ENCODE assay signal across 10 cellular contexts in the genomic region with DNA sequence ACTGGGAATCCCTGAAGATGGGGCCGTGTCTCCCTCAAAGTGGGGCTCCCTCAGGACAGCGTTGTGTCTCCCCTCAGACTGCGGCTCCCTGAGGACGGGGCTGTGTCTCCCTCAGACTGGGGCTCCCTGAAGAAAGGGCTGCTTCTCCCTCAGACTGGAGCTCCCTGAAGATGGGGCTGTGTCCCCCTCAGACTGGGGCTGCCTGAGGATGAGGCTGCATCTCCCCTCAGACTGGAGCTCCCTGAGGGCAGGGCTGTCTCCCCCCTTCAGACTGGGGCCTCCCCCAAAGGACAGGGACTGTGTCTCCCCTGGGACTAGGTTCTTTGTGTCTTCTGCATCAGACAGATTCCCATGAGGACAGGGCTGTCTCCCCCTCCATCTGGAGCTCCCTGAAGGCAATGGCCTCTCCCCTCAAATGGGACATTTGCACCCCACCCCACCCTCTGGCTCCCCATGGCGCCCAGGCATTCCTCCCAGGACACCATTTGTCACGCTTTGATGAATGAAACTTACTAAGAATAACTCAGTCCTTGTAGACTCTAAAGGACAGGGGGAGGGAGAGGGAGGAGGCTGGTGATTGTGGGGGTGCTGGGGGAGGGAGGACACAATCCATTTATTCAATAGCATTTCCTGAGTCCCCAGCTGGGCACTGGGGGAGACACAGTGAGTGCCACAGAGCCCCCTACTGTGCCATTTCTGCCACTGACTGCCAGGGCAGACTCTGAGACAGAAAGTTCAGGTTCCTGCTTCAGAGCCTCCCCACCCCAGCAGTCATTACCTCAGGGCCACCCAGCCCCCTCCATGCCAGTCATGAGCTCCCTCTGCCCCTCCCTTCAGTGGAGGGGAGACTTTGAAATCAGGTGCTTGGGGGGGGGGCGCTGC.
DNase-seq lines count a peak whose midpoint lies in the region; ATAC-seq, FAIRE-seq and TF ChIP-seq lines count a peak whose summit lies in the region.
"Had no signal": no experiment of that assay in that cellular context is flagged by ENCODE, and none has a peak within 500 bp of the region (broad histone marks: within the 10 kb centered on the region; RNA-seq: fewer than 3 reads in every experiment).

No MANE protein-coding gene starts in this region.

- H3K4me1 ChIP-seq in adrenal gland (replicated peaks in 1 of 2): peaks cover 18 to 23% of the 10 kb centered on the region in 2 donors
- peaks cover 74% of the 10 kb centered on the region for H3K4me1 ChIP-seq in HepG2 (ENCODE audit: insufficient read depth, low read length)
- H3K4me1 ChIP-seq: HAP-1 had no signal

- no peak for FAIRE-seq in D721Med (lab: Jason Lieb, UNC)
- no peak for FAIRE-seq in HepG2 (lab: Jason Lieb, UNC)

- no TSS peak for BruUV-seq in HepG2 (replicated peaks; lab: Mats Ljungman, UMichigan)

- CTCF ChIA-PET in HepG2 (lab: Yijun Ruan, JAX; ENCODE audit: low intra/inter-chr PET ratio, low total read pairs): no interaction called here

- DNase-seq in D721Med (ENCODE audit: insufficient read length, low spot score): no peak
- DNase-seq in HL-60 (ENCODE audit: low read depth in 1 of 2, low spot score in 1 of 2): peak in 1 of 2 experiments; percentile 36
- peak; percentile 46 to 70 (median 50) for DNase-seq in adrenal gland
- no peak for DNase-seq in HepG2 (ENCODE audit: low spot score)
- DNase-seq in Ammon's horn (ENCODE audit: low spot score): no peak
- DNase-seq: occipital lobe had no signal

- H3K27ac ChIP-seq in HL-60 (replicated peaks) (no peak overlapping the region), adrenal gland (peak overlapping the region in 1 of 5 donors; percentile 40), HepG2 (ENCODE audit: extremely low read length, insufficient read depth, low read length) (no peak overlapping the region)

- H4K20me1 ChIP-seq in HepG2 (ENCODE audit: insufficient read depth, low read length): no peaks in the 10 kb centered on the region

- TF ChIP-seq CTCF in D721Med (IDR thresholded peaks at IDR 0.05; ENCODE audit: insufficient read depth, missing control alignments): peak; percentile 35
- peak; percentile 67 for TF ChIP-seq CTCF in HL-60 (IDR thresholded peaks at IDR 0.05; ENCODE audit: insufficient read depth, low read length)
- peak in 4 of 6 experiments; percentile 11 to 34 (median 22) for TF ChIP-seq CTCF in adrenal gland (IDR thresholded peaks at IDR 0.05)
- TF ChIP-seq CTCF in HepG2 (CRISPR knock-in tag; IDR thresholded peaks at IDR 0.05): peak; percentile 66

- 10 to 58% (median 34%) methylated on average over 2 to 7 of the region's 7 CpGs for WGBS in adrenal gland, 4 donors
- WGBS in HepG2 (ENCODE audit: low lambda C conversion rate): 39% methylated on average over 2 of the region's 7 CpGs

- ATAC-seq in HepG2 (0 out of 3 replicates have a peak, but pooled peaks have one; percentile 4), GM18909 (IDR thresholded peaks at IDR 0.05; ENCODE audit: poor library complexity, unreplicated experiment) (no peak), GM21723 (IDR thresholded peaks at IDR 0.05; ENCODE audit: unreplicated experiment) (no peak), GM19397 (IDR thresholded peaks at IDR 0.05; ENCODE audit: unreplicated experiment) (no peak)

- no peak overlapping the region for H3K9ac ChIP-seq in HepG2 (ENCODE audit: insufficient read depth, low read depth, low read length)

- no peak for TF ChIP-seq POLR2A in adrenal gland (IDR thresholded peaks at IDR 0.05)
- TF ChIP-seq POLR2A in HepG2 (IDR thresholded peaks at IDR 0.05; ENCODE audit: insufficient read depth in 1 of 2, low read depth in 2 of 2, low read length in 2 of 2): no peak

- TF ChIP-seq EP300 in HepG2 (IDR thresholded peaks at IDR 0.05; ENCODE audit: low read depth in 2 of 2, low read length in 2 of 2) (no peak), HepG2 (CRISPR knock-in tag; IDR thresholded peaks at IDR 0.05; ENCODE audit: borderline replicate concordance) (no peak)

- intact Hi-C loops in adrenal gland (cut with DNase I): no loop called here
- intact Hi-C loops in HepG2 (cut with micrococcal nuclease; ENCODE audit: unreplicated experiment): loop anchor here (5.0 kb wide), 1 partner anchor 67 kb away; no protein-coding TSS in a partner anchor

- H3K4me3 ChIP-seq in HL-60 (replicated peaks; ENCODE audit: insufficient read depth, low read length) (no peak overlapping the region), adrenal gland (no peak overlapping the region), HepG2 (replicated peaks in 1 of 3; ENCODE audit: insufficient read depth in 1 of 3, low read depth in 2 of 3, low read length in 3 of 3) (no peak overlapping the region)
- H3K4me3 ChIP-seq: HAP-1 had no signal

- no peaks in the 10 kb centered on the region for H3K36me3 ChIP-seq in adrenal gland (replicated peaks in 1 of 2)
- H3K36me3 ChIP-seq in HepG2 (replicated peaks in 1 of 2; ENCODE audit: control insufficient read depth in 1 of 2, insufficient read depth in 2 of 2, low read length in 2 of 2): no peaks in the 10 kb centered on the region
- H3K36me3 ChIP-seq: HAP-1 had no signal

- H3K9me3 ChIP-seq in adrenal gland (replicated peaks in 1 of 3) (no peaks in the 10 kb centered on the region), HepG2 (ENCODE audit: low read length) (no peaks in the 10 kb centered on the region)
- H3K9me3 ChIP-seq: HAP-1 had no signal

- H3K27me3 ChIP-seq in HL-60 (ENCODE audit: insufficient read depth, poor library complexity, severe bottlenecking) (peaks cover 28% of the 10 kb centered on the region), adrenal gland (peaks cover 6% of the 10 kb centered on the region), HepG2 (ENCODE audit: control insufficient read depth in 1 of 2, insufficient read depth in 2 of 2, low read length in 2 of 2) (peaks cover 8 to 26% of the 10 kb centered on the region in 2 experiments; a peak in 3 of 5 replicates)

- H3K79me2 ChIP-seq in HepG2 (ENCODE audit: insufficient read depth, low read length): no peaks in the 10 kb centered on the region

- POLR2A ChIA-PET in HepG2 (lab: Yijun Ruan, JAX): no interaction called here

- no peak overlapping the region for H2AFZ ChIP-seq in HepG2 (ENCODE audit: low read length)

- no peak for TF ChIP-seq RAD21 in HepG2 (CRISPR knock-in tag; IDR thresholded peaks at IDR 0.05)

- no peak overlapping the region for H3K4me2 ChIP-seq in HepG2 (ENCODE audit: low read depth, low read length)

- in situ Hi-C loops in HepG2 (cut with HindIII; ENCODE audit: extremely low pct_ligation_motif_present, low pct_unique_long_range_greater_than_20kb): no loop called here

TF ChIP-seq in HepG2, 621 proteins besides CTCF, POLR2A, EP300 and RAD21 (continues in another document):
- peak; percentile 26; the same call in 1 of the 2 replicates for TF ChIP-seq PATZ1 (CRISPR knock-in tag; IDR thresholded peaks at IDR 0.05)
- no peak for TF ChIP-seq JUNB (CRISPR knock-in tag; IDR thresholded peaks at IDR 0.05; ENCODE audit: borderline replicate concordance)
- no peak for TF ChIP-seq ZNF281 (CRISPR knock-in tag; IDR thresholded peaks at IDR 0.05; ENCODE audit: borderline replicate concordance)
- TF ChIP-seq HIC2 (CRISPR knock-in tag; IDR thresholded peaks at IDR 0.05; ENCODE audit: low read depth): peak; percentile 20; the same call in 1 of the 2 replicates
- no peak for TF ChIP-seq ATF7 (IDR thresholded peaks at IDR 0.05)
- 0 out of 2 replicates have a peak, but pooled peaks have one; percentile 8 for TF ChIP-seq ATF7 (CRISPR knock-in tag; IDR thresholded peaks at IDR 0.05)

Comparison
In these comparisons a context has a peak if more than half of its experiments do, and no peak if none do; other contexts are left out.
1. DNase-seq: peak in adrenal gland (7 of 7); none in D721Med (single experiment), HepG2 (single experiment) and Ammon's horn (single experiment).
2. Peak in every context shown above with its lines, with median percentiles within 50 percentile points of each other: CTCF ChIP-seq.